Comparison of ENCODE assay signal across 19 cellular contexts in genomic region chr5:142091012-142091411, GRCh38.
"Had no signal": no experiment of that assay in that cellular context is flagged by ENCODE, and none has a peak within 500 bp of the region (broad histone marks: within the 10 kb centered on the region; RNA-seq: fewer than 3 reads in every experiment).

No MANE protein-coding gene starts in this region.

- H3K4me3 Mint-ChIP-seq: neural progenitor cell; stimulated activated naive B cell treated with anti-CD40 and anti-IgM and Interleukin-4, amounts not matched to agents 10 μg/mL and 1 μg/mL and 100 μg/mL, for 72 hours; T-cell; T-helper 2 cell treated with Interferon-gamma antibody and Interleukin-4, amounts not matched to agents 5 μg/mL and 100 μg/mL, for 36 hours had no signal

- H3K27me3 Mint-ChIP-seq: T-cell had no signal

- ATAC-seq: body of pancreas; heart left ventricle; stimulated activated naive B cell treated with anti-CD40 and anti-IgM and Interleukin-4, amounts not matched to agents 10 μg/mL and 1 μg/mL and 100 μg/mL, for 72 hours; T-cell; upper lobe of right lung had no signal

- H3K4me1 ChIP-seq: body of pancreas, sigmoid colon had no signal

- DNase-seq: activated CD4-positive, CD25-positive, alpha-beta regulatory T cell treated with anti-CD3 and anti-CD28 coated beads, Interleukin-2, amount 50 U/mL, for 72 hours; activated naive CD4-positive, alpha-beta T cell; anterior cingulate cortex; body of pancreas; effector CD4-positive, alpha-beta T cell; heart left ventricle; retina; sigmoid colon; SK-N-SH; stimulated activated CD8-positive, alpha-beta memory T cell treated with anti-CD3 and anti-CD28 coated beads, Interleukin-4, amount 100 ng/mL, for 48 hours; stimulated activated naive B cell treated with anti-CD40 and anti-IgM and Interleukin-4, amounts not matched to agents 10 μg/mL and 1 μg/mL and 100 μg/mL, for 72 hours; T-cell; upper lobe of right lung; WERI-Rb-1 had no signal

- H3K4me3 ChIP-seq: body of pancreas, heart left ventricle, neural progenitor cell, sigmoid colon, smooth muscle cell, thoracic aorta, upper lobe of right lung had no signal

- H3K9me3 ChIP-seq: body of pancreas, heart left ventricle, sigmoid colon, SK-N-SH, thoracic aorta, upper lobe of right lung had no signal

- H3K27ac ChIP-seq: body of pancreas, heart left ventricle, neural progenitor cell, sigmoid colon, thoracic aorta, upper lobe of right lung, WERI-Rb-1 had no signal

- H3K36me3 Mint-ChIP-seq: neural progenitor cell; stimulated activated naive B cell treated with anti-CD40 and anti-IgM and Interleukin-4, amounts not matched to agents 10 μg/mL and 1 μg/mL and 100 μg/mL, for 72 hours; T-cell had no signal

- H3K36me3 ChIP-seq: heart left ventricle, neural progenitor cell, sigmoid colon, thoracic aorta, upper lobe of right lung, WERI-Rb-1 had no signal

- H3K9me3 Mint-ChIP-seq: activated T-helper 2 cell treated with anti-CD3 and anti-CD28 coated beads, Interferon-gamma antibody, Interleukin-2, Interleukin-4, amounts not matched to agents 10 μg/mL and 5 μg/mL and 100 μg/mL, durations not matched to agents 14 hours and 24 hours and 36 hours; neural progenitor cell; stimulated activated naive B cell treated with anti-CD40 and anti-IgM and Interleukin-4, amounts not matched to agents 10 μg/mL and 1 μg/mL and 100 μg/mL, for 72 hours; T-cell; T-helper 2 cell treated with Interferon-gamma antibody and Interleukin-4, amounts not matched to agents 5 μg/mL and 100 μg/mL, for 36 hours had no signal

- H3K27ac Mint-ChIP-seq: neural progenitor cell; stimulated activated naive B cell treated with anti-CD40 and anti-IgM and Interleukin-4, amounts not matched to agents 10 μg/mL and 1 μg/mL and 100 μg/mL, for 72 hours; T-helper 2 cell treated with Interferon-gamma antibody and Interleukin-4, amounts not matched to agents 5 μg/mL and 100 μg/mL, for 36 hours had no signal

- H3K27me3 ChIP-seq: body of pancreas, heart left ventricle, neural progenitor cell, sigmoid colon, upper lobe of right lung had no signal
